In genomic region chr17:55444471-55445441, GRCh38 we compare ENCODE assay signal across 8 cellular contexts. TPM values are rescaled to one million over a fixed set of nuclear protein-coding genes. Genes with fewer than 3 reads are reported as not detected.
DNase-seq lines count a peak whose midpoint lies in the region; ATAC-seq and TF ChIP-seq lines count a peak whose summit lies in the region.

No MANE protein-coding gene starts in this region.

- peak; percentile 63 for ATAC-seq in GM19328 (IDR thresholded peaks at IDR 0.05; ENCODE audit: unreplicated experiment)
- peak; percentile 70 for ATAC-seq in HG03103 (IDR thresholded peaks at IDR 0.05; ENCODE audit: low read depth, unreplicated experiment)
- ATAC-seq in body of pancreas = peak; percentile 45
- peak; percentile 37 for ATAC-seq in sciatic nerve

- intact Hi-C loops in body of pancreas (cut with DNase I) (no loop called here), sciatic nerve (cut with DNase I) (no loop called here), uterus (cut with DNase I; ENCODE audit: low total_unique reads) (no loop called here)

- H3K4me1 ChIP-seq in body of pancreas (peaks cover 3% of the 10 kb centered on the region), uterus (no peaks in the 10 kb centered on the region)

- H3K27ac ChIP-seq in body of pancreas (peak overlapping the region in 1 of 4 donors; percentile 51), uterus (no peak overlapping the region)

- no peak overlapping the region for H3K4me3 ChIP-seq in body of pancreas
- no peak overlapping the region for H3K4me3 ChIP-seq in uterus

- H3K9me3 ChIP-seq in body of pancreas = no peaks in the 10 kb centered on the region
- no peaks in the 10 kb centered on the region for H3K9me3 ChIP-seq in uterus

- TF ChIP-seq CTCF in body of pancreas (IDR thresholded peaks at IDR 0.05) = no peak
- TF ChIP-seq CTCF in uterus (IDR thresholded peaks at IDR 0.05) = no peak

- H3K36me3 ChIP-seq in body of pancreas (replicated peaks in 1 of 2; ENCODE audit: insufficient read depth in 1 of 2, low read depth in 2 of 2) (no peaks in the 10 kb centered on the region), uterus (no peaks in the 10 kb centered on the region)

- no peaks in the 10 kb centered on the region for H3K27me3 ChIP-seq in body of pancreas
- no peaks in the 10 kb centered on the region for H3K27me3 ChIP-seq in uterus

- WGBS in body of pancreas, 2 donors = 44 to 61% methylated on average over 6 of the region's 6 CpGs

- peak in 1 of 4 donors; percentile 31 for DNase-seq in body of pancreas
- no peak for DNase-seq in sciatic nerve (ENCODE audit: low spot score)
- no peak for DNase-seq in HT-29 (ENCODE audit: low spot score)
- no peak for DNase-seq in putamen (ENCODE audit: low spot score)
- DNase-seq in NCI-H2029 (lab: John Stamatoyannopoulos, UW) = no peak
- DNase-seq in uterus = no peak

- TF ChIP-seq POLR2A in body of pancreas (IDR thresholded peaks at IDR 0.05) (no peak), uterus (IDR thresholded peaks at IDR 0.05) (no peak)

RNA-seq across cellular contexts. Expression of gene MMD, which starts 23.1 kb away (rescaled TPM):
- total RNA-seq in body of pancreas (10 to 100 TPM in 1 of 2 donors, 1 to 10 TPM in 1; 4.4 to 12.5 TPM), sciatic nerve (13.8 TPM), uterus (10 to 100 TPM in 3 of 4 donors, 1 to 10 TPM in 1; 1.3 to 27.9 (median 14.2) TPM)
- total RNA-seq in HT-29 (2014; rRNA removed; shearing (Covaris generic)) = 20.2 and 23.9 TPM in 2 replicates
